ENCODE assay signal across 21 cellular contexts in the genomic region with DNA sequence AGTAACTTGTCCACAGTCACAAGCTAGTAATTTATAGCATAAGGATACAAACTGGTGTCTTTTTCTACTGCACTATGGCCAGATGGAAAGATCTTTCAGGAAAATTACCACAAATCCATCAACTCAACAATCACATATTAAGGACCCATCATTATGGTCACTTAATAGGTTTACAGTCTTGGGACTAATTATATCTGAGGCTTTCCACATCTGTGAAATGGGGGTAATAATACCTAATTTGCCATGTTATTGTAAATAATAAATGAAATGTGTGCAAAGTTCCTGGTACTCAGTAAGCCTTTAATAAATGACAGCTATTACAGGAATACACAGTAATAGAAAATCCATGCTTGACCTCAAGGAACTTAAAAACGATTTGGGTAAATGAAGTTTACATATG. TPM values are rescaled to one million over a fixed set of nuclear protein-coding genes. Genes with fewer than 3 reads are reported as not detected.
A peak's percentile ranks its signal among the peaks of the same experiment; 100 is the strongest.
DNase-seq lines count a peak whose midpoint lies in the region; ATAC-seq and TF ChIP-seq lines count a peak whose summit lies in the region.
"Had no signal": no experiment of that assay in that cellular context is flagged by ENCODE, and none has a peak within 500 bp of the region (broad histone marks: within the 10 kb centered on the region; RNA-seq: fewer than 3 reads in every experiment).

No MANE protein-coding gene starts in this region.

- H3K4me3 ChIP-seq in Panc1 (ENCODE audit: low read depth in 2 of 2, low read length in 2 of 2) = no peak overlapping the region
- peak overlapping the region in 1 of 2 donors; percentile 22 for H3K4me3 ChIP-seq in tibial artery
- H3K4me3 ChIP-seq: lower lobe of right lung, right lobe of liver had no signal

- CTCF ChIA-PET in Panc1 (lab: Charles Lee) = no interaction called here

- H3K4me1 ChIP-seq in Panc1 (ENCODE audit: control insufficient read depth, insufficient read depth, low read length) (peaks cover 49% of the 10 kb centered on the region), tibial artery (peaks cover 0 to 58% (median 3%) of the 10 kb centered on the region in 4 donors)
- H3K4me1 ChIP-seq: lower lobe of right lung had no signal

- POLR2A ChIA-PET in Panc1 (lab: Charles Lee) = interaction anchor here (0.6 kb wide), 1 partner anchor 9 kb away, joined by 3 read pairs; no protein-coding TSS in a partner anchor

- H3K36me3 Mint-ChIP-seq in activated T-cell treated with anti-CD3 and anti-CD28 coated beads, Interleukin-2, amount 50 U/mL, for 24 hours (ENCODE audit: low read depth) = no peaks in the 10 kb centered on the region
- H3K36me3 Mint-ChIP-seq: type B pancreatic cell, WTC11 had no signal

- no peaks in the 10 kb centered on the region; the same call in 1 of the 2 replicates for H3K36me3 ChIP-seq in Panc1 (ENCODE audit: control insufficient read depth, insufficient read depth, low read length)
- no peaks in the 10 kb centered on the region for H3K36me3 ChIP-seq in tibial artery
- H3K36me3 ChIP-seq: lower lobe of right lung, right lobe of liver had no signal

- in situ Hi-C loops in Panc1 (cut with HindIII; ENCODE audit: low pct_unique_long_range_greater_than_20kb, low sequenced_read_pairs) = no loop called here

- H3K9me3 ChIP-seq in Panc1 (ENCODE audit: control insufficient read depth, insufficient read depth, low read depth, low read length) (no peaks in the 10 kb centered on the region), tibial artery (no peaks in the 10 kb centered on the region)
- H3K9me3 ChIP-seq: lower lobe of right lung, right lobe of liver had no signal

- DNase-seq in NCI-H2107 treated with DMSO at 0.1 percent for 48 hours (lab: John Stamatoyannopoulos, UW; ENCODE audit: unreplicated experiment) = peak; percentile 90
- no peak for DNase-seq in NCI-H2107 (lab: John Stamatoyannopoulos, UW)
- peak; percentile 53 to 61 for DNase-seq in NCI-H1930 (lab: John Stamatoyannopoulos, UW)
- DNase-seq in Panc1 (ENCODE audit: low read depth, low spot score) = no peak
- DNase-seq in tibial artery = no peak
- no peak for DNase-seq in foreskin melanocyte
- no peak for DNase-seq in activated T-cell treated with anti-CD3 and anti-CD28 coated beads, Interleukin-2, amount 50 U/mL, for 24 hours
- DNase-seq in cardiac septum (ENCODE audit: low spot score) = no peak
- DNase-seq: activated CD4-positive, alpha-beta memory T cell treated with anti-CD3 and anti-CD28 coated beads, Interleukin-2, amount 10 ng/mL, durations not matched to agents 7 days and 5 days; activated naive CD4-positive, alpha-beta T cell treated with anti-CD3 and anti-CD28 coated beads for 36 hours; activated T-cell treated with anti-CD3 and anti-CD28 coated beads, Interleukin-2, amount 50 U/mL, for 1 hour; anterior cingulate cortex; CD8-positive, alpha-beta T cell; effector CD8-positive, alpha-beta T cell; islet precursor cell; lower lobe of right lung; right lobe of liver; stimulated activated naive CD4-positive, alpha-beta T cell treated with Interleukin-2 at 50 U/mL for 16 hours had no signal

- no TSS peak for BruUV-seq in Panc1 (replicated peaks; lab: Mats Ljungman, UMichigan)

- intact Hi-C loops in Panc1 (cut with micrococcal nuclease; ENCODE audit: unreplicated experiment) (no loop called here), tibial artery (cut with DNase I; ENCODE audit: low total_unique reads) (no loop called here), cardiac septum (cut with DNase I) (loop anchor here (2.0 kb wide), 1 partner anchor 15 kb away; no protein-coding TSS in a partner anchor)

- peak overlapping the region; percentile 58; the same call in 1 of the 2 replicates for H3K27ac ChIP-seq in Panc1 (ENCODE audit: low read length)
- peak overlapping the region; percentile 99 to 100 for H3K27ac ChIP-seq in tibial artery
- H3K27ac ChIP-seq: lower lobe of right lung, right lobe of liver had no signal

- ATAC-seq in Panc1 = no peak
- ATAC-seq: CD8-positive, alpha-beta T cell; lower lobe of right lung; right lobe of liver; Right ventricle myocardium inferior; WTC11 had no signal

- no peak overlapping the region for H3K27ac Mint-ChIP-seq in activated T-cell treated with anti-CD3 and anti-CD28 coated beads, Interleukin-2, amount 50 U/mL, for 24 hours
- H3K27ac Mint-ChIP-seq: activated CD4-positive, alpha-beta memory T cell treated with anti-CD3 and anti-CD28 coated beads, Interleukin-2, amount 10 ng/mL, durations not matched to agents 7 days and 5 days; activated naive CD4-positive, alpha-beta T cell treated with anti-CD3 and anti-CD28 coated beads for 36 hours; CD8-positive, alpha-beta T cell; type B pancreatic cell; WTC11 had no signal

- no peak for TF ChIP-seq CTCF in Panc1 (IDR thresholded peaks at IDR 0.05)
- no peak for TF ChIP-seq CTCF in tibial artery (IDR thresholded peaks at IDR 0.05)

- no peaks in the 10 kb centered on the region for H3K9me3 Mint-ChIP-seq in activated T-cell treated with anti-CD3 and anti-CD28 coated beads, Interleukin-2, amount 50 U/mL, for 24 hours
- H3K9me3 Mint-ChIP-seq: activated CD4-positive, alpha-beta memory T cell treated with anti-CD3 and anti-CD28 coated beads, Interleukin-2, amount 10 ng/mL, durations not matched to agents 7 days and 5 days; activated naive CD4-positive, alpha-beta T cell treated with anti-CD3 and anti-CD28 coated beads for 36 hours; CD8-positive, alpha-beta T cell; type B pancreatic cell; WTC11 had no signal

- no peak overlapping the region for H3K4me3 Mint-ChIP-seq in activated T-cell treated with anti-CD3 and anti-CD28 coated beads, Interleukin-2, amount 50 U/mL, for 24 hours
- H3K4me3 Mint-ChIP-seq: activated CD4-positive, alpha-beta memory T cell treated with anti-CD3 and anti-CD28 coated beads, Interleukin-2, amount 10 ng/mL, durations not matched to agents 7 days and 5 days; activated naive CD4-positive, alpha-beta T cell treated with anti-CD3 and anti-CD28 coated beads for 36 hours; CD8-positive, alpha-beta T cell; type B pancreatic cell; WTC11 had no signal

- H3K4me1 Mint-ChIP-seq in activated T-cell treated with anti-CD3 and anti-CD28 coated beads, Interleukin-2, amount 50 U/mL, for 24 hours (ENCODE audit: low read depth) = peaks cover 10% of the 10 kb centered on the region

- H3K27me3 ChIP-seq in Panc1 (ENCODE audit: control insufficient read depth, insufficient read depth, low read length) (no peaks in the 10 kb centered on the region), tibial artery (no peaks in the 10 kb centered on the region)
- H3K27me3 ChIP-seq: right lobe of liver had no signal

- H3K27me3 Mint-ChIP-seq in activated T-cell treated with anti-CD3 and anti-CD28 coated beads, Interleukin-2, amount 50 U/mL, for 24 hours = peaks cover 19% of the 10 kb centered on the region

RNA-seq across cellular contexts. Expression of a gene that starts 13.4 kb away (rescaled TPM):
- 50.4 TPM for total RNA-seq in Panc1 (2021; ENCODE audit: unreplicated experiment)
- 32.4 TPM for polyA plus RNA-seq in Panc1 (2012; ENCODE audit: insufficient read length)
- total RNA-seq in cardiac septum = 9.8 TPM
- total RNA-seq: WTC11 had no signal

RNA-seq across cellular contexts. Expression of a gene that starts 23.3 kb away (rescaled TPM):
- total RNA-seq in Panc1 (2021; ENCODE audit: unreplicated experiment) (101 TPM), cardiac septum (81.0 TPM)
- 39.7 TPM for polyA plus RNA-seq in Panc1 (2012; ENCODE audit: insufficient read length)

Comparison
In these comparisons a context has a peak if more than half of its experiments do, and no peak if none do; other contexts are left out.
1. DNase-seq: peak in NCI-H2107 treated with DMSO at 0.1 percent for 48 hours (single experiment) and NCI-H1930 (2 of 2); none in NCI-H2107 (single experiment), Panc1 (single experiment), tibial artery (0 of 2), foreskin melanocyte (single experiment), activated T-cell treated with anti-CD3 and anti-CD28 coated beads, Interleukin-2, amount 50 U/mL, for 24 hours (single experiment) and cardiac septum (single experiment).